11 cellular contexts compared by ENCODE assay signal in the genomic region with DNA sequence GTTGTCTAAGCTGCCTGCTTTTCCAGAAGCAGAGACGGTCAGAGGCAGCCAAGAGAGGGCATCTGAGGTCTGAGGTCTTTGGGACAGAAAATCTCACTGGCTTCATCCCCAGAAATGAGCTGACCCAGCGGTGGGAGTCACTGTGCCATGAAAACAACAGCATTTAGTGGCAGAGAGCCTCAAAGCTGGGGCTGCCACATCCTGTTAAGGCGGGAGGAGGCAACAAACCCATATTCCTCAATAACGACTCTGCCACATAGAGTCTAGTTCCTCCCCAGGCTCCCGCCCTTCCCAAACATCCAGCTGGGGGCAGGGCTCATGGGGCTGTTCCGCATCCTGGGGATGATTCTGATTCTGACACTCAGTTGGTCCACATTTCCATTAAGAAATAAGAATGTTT.
"Had no signal": no experiment of that assay in that cellular context is flagged by ENCODE, and none has a peak within 500 bp of the region (broad histone marks: within the 10 kb centered on the region; RNA-seq: fewer than 3 reads in every experiment).

No MANE protein-coding gene starts in this region.

- DNase-seq: effector memory CD4-positive, alpha-beta T cell; heart left ventricle; hypothalamus; kidney glomerular epithelial cell; mammary epithelial cell; natural killer cell; small intestine; stimulated activated CD4-positive, alpha-beta T cell treated with anti-CD3 and anti-CD28 coated beads, Interleukin-2, amount 100 ng/mL, for 48 hours; stimulated activated naive CD4-positive, alpha-beta T cell treated with Interleukin-2 at 50 U/mL for 16 hours had no signal

- H3K4me3 ChIP-seq: heart left ventricle had no signal

- H3K27ac ChIP-seq: heart left ventricle had no signal

- H3K36me3 ChIP-seq: heart left ventricle had no signal

- ATAC-seq: esophagus mucosa, heart left ventricle, left lobe of liver, natural killer cell had no signal

- H3K9me3 ChIP-seq: heart left ventricle had no signal

- H3K4me1 ChIP-seq: heart left ventricle had no signal
